Comparison of ENCODE assay signal across 8 cellular contexts in genomic region chr22:24503137-24503850, GRCh38. TPM values are rescaled to one million over a fixed set of nuclear protein-coding genes. Genes with fewer than 3 reads are reported as not detected.
DNase-seq lines count a peak whose midpoint lies in the region; ATAC-seq and TF ChIP-seq lines count a peak whose summit lies in the region.

No MANE protein-coding gene starts in this region.

- H3K9me3 Mint-ChIP-seq in CD4-positive, alpha-beta T cell = no peaks in the 10 kb centered on the region

- no peaks in the 10 kb centered on the region for H3K36me3 Mint-ChIP-seq in CD4-positive, alpha-beta T cell (ENCODE audit: low read depth)

- H3K27me3 ChIP-seq in CD4-positive, alpha-beta T cell (ENCODE audit: control insufficient read depth, insufficient read depth, low read length) = no peaks in the 10 kb centered on the region
- H3K27me3 ChIP-seq in PC-3 (ENCODE audit: low read length) = no peaks in the 10 kb centered on the region

- no peak overlapping the region for H2AFZ ChIP-seq in PC-3 (ENCODE audit: low read length)

- no TSS peak for BruUV-seq in PC-3 (replicated peaks; lab: Mats Ljungman, UMichigan)

- H3K4me1 Mint-ChIP-seq in CD4-positive, alpha-beta T cell (ENCODE audit: low read depth) = peaks cover 7% of the 10 kb centered on the region

- H3K4me3 ChIP-seq in PC-3 (ENCODE audit: low read length) = no peak overlapping the region
- no peak overlapping the region for H3K4me3 ChIP-seq in fibroblast of villous mesenchyme (ENCODE audit: low read depth, low read length)

- no peaks in the 10 kb centered on the region for H4K20me1 ChIP-seq in PC-3 (ENCODE audit: low read length)

- POLR2A ChIA-PET in CD4-positive, alpha-beta T cell (lab: Charles Lee) = interaction anchor here (0.6 kb wide), 1 partner anchor 347 kb away, joined by 3 read pairs; no protein-coding TSS in a partner anchor
- POLR2A ChIA-PET in PC-3 (lab: Charles Lee; ENCODE audit: unreplicated experiment) = no interaction called here

- no peak overlapping the region for H3K27ac Mint-ChIP-seq in CD4-positive, alpha-beta T cell

- H3K9me3 ChIP-seq in CD4-positive, alpha-beta T cell (ENCODE audit: control insufficient read depth, low read length) = no peaks in the 10 kb centered on the region
- H3K9me3 ChIP-seq in PC-3 (ENCODE audit: low read length) = no peaks in the 10 kb centered on the region

- H3K27ac ChIP-seq in CD4-positive, alpha-beta T cell (ENCODE audit: low read depth, low read length) = no peak overlapping the region
- H3K27ac ChIP-seq in PC-3 (ENCODE audit: low read length) = no peak overlapping the region

- DNase-seq in CD4-positive, alpha-beta T cell = peak; percentile 31 to 66 (median 48)
- DNase-seq in PC-3 (peak; percentile 47), activated T-cell treated with anti-CD3 and anti-CD28 coated beads for 24 hours (ENCODE audit: low read depth) (peak; percentile 57), fibroblast of villous mesenchyme (ENCODE audit: low read depth) (peak; percentile 64), pulmonary artery endothelial cell (ENCODE audit: low read depth, low spot score) (peak; percentile 17)

- intact Hi-C loops in CD4-positive, alpha-beta T cell (cut with DNase I, micrococcal nuclease) = loop anchor here (1.0 to 5.0 kb wide), 3 partner anchors 74 to 176 kb away; no protein-coding TSS in a partner anchor
- intact Hi-C loops in PC-3 (cut with micrococcal nuclease) = loop anchor here (5.0 kb wide), 1 partner anchor 66 kb away; no protein-coding TSS in a partner anchor

- no peaks in the 10 kb centered on the region for H3K9me2 ChIP-seq in PC-3 (replicated peaks; ENCODE audit: low read length)

- H3K79me2 ChIP-seq in PC-3 (ENCODE audit: low read length) = no peaks in the 10 kb centered on the region

- no peak overlapping the region for H3K4me2 ChIP-seq in PC-3 (ENCODE audit: low read length)

- H3K36me3 ChIP-seq in PC-3 (ENCODE audit: low read depth, low read length) = no peaks in the 10 kb centered on the region; the same call in 1 of the 2 replicates

- no peaks in the 10 kb centered on the region for H3K27me3 Mint-ChIP-seq in CD4-positive, alpha-beta T cell

- H3F3A ChIP-seq in PC-3 (ENCODE audit: low read length, unreplicated experiment) = no peaks in the 10 kb centered on the region

- H3K9ac ChIP-seq in PC-3 (ENCODE audit: low read length) = no peak overlapping the region

- peak; percentile 67 for TF ChIP-seq CTCF in CD4-positive, alpha-beta T cell (IDR thresholded peaks at IDR 0.05)
- TF ChIP-seq CTCF in PC-3 (conservative IDR thresholded peaks at IDR 0.05; ENCODE audit: low read depth, low read length) (peak; percentile 75), fibroblast of villous mesenchyme (IDR thresholded peaks at IDR 0.05; ENCODE audit: insufficient read depth, low read depth, low read length) (peak; percentile 82)

- CTCF ChIA-PET in CD4-positive, alpha-beta T cell (lab: Charles Lee) = interaction anchor here (0.6 to 1.9 kb wide), 8 partner anchors 14 to 500 kb away, joined by 3 to 7 read pairs (median 3); no protein-coding TSS in a partner anchor
- CTCF ChIA-PET in PC-3 (lab: Charles Lee) = interaction anchor here (0.7 kb wide), 2 partner anchors 23 to 100 kb away, joined by 4 to 5 read pairs; no protein-coding TSS in a partner anchor

- peak; percentile 65 for ATAC-seq in CD4-positive, alpha-beta T cell (ENCODE audit: poor library complexity)
- ATAC-seq in GM21723 (IDR thresholded peaks at IDR 0.05; ENCODE audit: unreplicated experiment) (peak; percentile 54), PC-3 (peak; percentile 60; the same call in 1 of the 2 replicates), GM18519 (IDR thresholded peaks at IDR 0.05; ENCODE audit: low FRiP score, unreplicated experiment) (no peak), GM19452 (IDR thresholded peaks at IDR 0.05; ENCODE audit: unreplicated experiment) (no peak)

- H3K4me3 Mint-ChIP-seq in CD4-positive, alpha-beta T cell = no peak overlapping the region

- H3K4me1 ChIP-seq in PC-3 (ENCODE audit: insufficient read depth, low read length) = peaks cover 12% of the 10 kb centered on the region

RNA-seq across cellular contexts. Expression of gene UPB1, which starts 8.2 kb away (rescaled TPM):
- 1 to 10 TPM; 2.7 to 3.7 TPM for total RNA-seq in CD4-positive, alpha-beta T cell
- total RNA-seq in PC-3 (2014; rRNA removed) (0.29 TPM in 1 of 2 replicates, not detected in the other), fibroblast of villous mesenchyme (under 0.01 and 0.32 TPM in 2 replicates), pulmonary artery endothelial cell (0.32 and 0.40 TPM in 2 replicates)

RNA-seq across cellular contexts. Expression of gene GUCD1, which starts 51.6 kb away (rescaled TPM):
- total RNA-seq in CD4-positive, alpha-beta T cell = 10 to 100 TPM; 60.9 to 68.3 TPM
- total RNA-seq in PC-3 (2014; rRNA removed) = 63.5 and 65.8 TPM in 2 replicates
- total RNA-seq in fibroblast of villous mesenchyme = 148 and 166 TPM in 2 replicates
- 267 and 286 TPM in 2 replicates for total RNA-seq in pulmonary artery endothelial cell

RNA-seq across cellular contexts. Expression of gene SNRPD3, which starts 52.5 kb away (rescaled TPM):
- 10 to 100 TPM; 31.0 to 31.5 TPM for total RNA-seq in CD4-positive, alpha-beta T cell
- total RNA-seq in PC-3 (2014; rRNA removed) (175 and 270 TPM in 2 replicates), fibroblast of villous mesenchyme (59.3 and 84.2 TPM in 2 replicates), pulmonary artery endothelial cell (242 and 306 TPM in 2 replicates)

Comparison
In these comparisons a context has a peak if more than half of its experiments do, and no peak if none do; other contexts are left out.
1. ATAC-seq: peak in CD4-positive, alpha-beta T cell (single experiment), GM21723 (single experiment) and PC-3 (single experiment); none in GM18519 (single experiment) and GM19452 (single experiment).
2. Peak in every context shown above with its lines, with median percentiles within 50 percentile points of each other: DNase-seq and CTCF ChIP-seq.